7 cellular contexts compared by ENCODE assay signal in genomic region chr4:73593631-73594241, GRCh38. TPM values are rescaled to one million over a fixed set of nuclear protein-coding genes. Genes with fewer than 3 reads are reported as not detected.
DNase-seq lines count a peak whose midpoint lies in the region; ATAC-seq, FAIRE-seq and TF ChIP-seq lines count a peak whose summit lies in the region.

No MANE protein-coding gene starts in this region.

- H3K9me3 ChIP-seq in H1 (ENCODE audit: insufficient read depth in 2 of 2, low read depth in 1 of 2, low read length in 1 of 2) (no peaks in the 10 kb centered on the region), aorta (ENCODE audit: control insufficient read depth, low read length) (no peaks in the 10 kb centered on the region)

- peak; percentile 30; the same call in 1 of the 2 replicates for TF ChIP-seq CTCF in GM12875 (IDR thresholded peaks at IDR 0.05; ENCODE audit: borderline replicate concordance, insufficient read depth, low read depth, low read length)
- peak in 2 of 3 experiments; percentile 21 to 35; a peak in 2 of 4 replicates for TF ChIP-seq CTCF in H1 (IDR thresholded peaks at IDR 0.05; ENCODE audit: control extremely low read depth in 1 of 3, insufficient read depth in 1 of 3, low read depth in 1 of 3, low read length in 3 of 3)

- no peak overlapping the region for H3K18ac ChIP-seq in H1 (ENCODE audit: extremely low read depth, low read length)

- POLR2A ChIA-PET in H1 (lab: Charles Lee; ENCODE audit: partially characterized antibody) = no interaction called here

- no peak for TF ChIP-seq EP300 in H1 (IDR thresholded peaks at IDR 0.05; ENCODE audit: borderline replicate concordance in 1 of 2, low read depth in 2 of 2, low read length in 2 of 2)

- no peak overlapping the region for H4K91ac ChIP-seq in H1 (replicated peaks; ENCODE audit: insufficient read length, low read length)

- no peak for TF ChIP-seq POLR2A in H1 (IDR thresholded peaks at IDR 0.05; ENCODE audit: control extremely low read depth in 1 of 2, low read depth in 2 of 2, low read length in 2 of 2)

- H4K20me1 ChIP-seq in H1 (replicated peaks in 1 of 2; ENCODE audit: control insufficient read depth in 1 of 2, insufficient read depth in 2 of 2, low read length in 2 of 2) = no peaks in the 10 kb centered on the region

- H3K79me2 ChIP-seq in H1 (ENCODE audit: control insufficient read depth in 1 of 2, insufficient read depth in 2 of 2, low read length in 2 of 2) = no peaks in the 10 kb centered on the region

- no peaks in the 10 kb centered on the region for H3K36me3 ChIP-seq in H1 (ENCODE audit: control insufficient read depth in 2 of 4, insufficient read depth in 4 of 4, low read length in 3 of 4)
- H3K36me3 ChIP-seq in aorta (ENCODE audit: control insufficient read depth in 1 of 2, insufficient read depth in 2 of 2, low read length in 1 of 2) = no peaks in the 10 kb centered on the region

- ATAC-seq in aorta (ENCODE audit: low FRiP score) = no peak

- H3K23me2 ChIP-seq in H1 (ENCODE audit: low read depth, low read length) = no peaks in the 10 kb centered on the region

- no peak overlapping the region for H2BK5ac ChIP-seq in H1 (ENCODE audit: low read depth, low read length)

- intact Hi-C loops in aorta (cut with DNase I) = loop anchor here in 1 of 2 donors (10.0 kb wide), 1 partner anchor 61 kb away; no protein-coding TSS in a partner anchor

- H2BK12ac ChIP-seq in H1 (ENCODE audit: low read depth, low read length) = no peak overlapping the region

- H3K4me3 ChIP-seq in GM12875 (ENCODE audit: low read depth, low read length) (no peak overlapping the region), H1 (ENCODE audit: extremely low read depth in 1 of 4, insufficient read depth in 2 of 4, low read depth in 3 of 4, low read length in 4 of 4) (no peak overlapping the region), aorta (ENCODE audit: low read length in 2 of 2) (no peak overlapping the region)

- H3K23ac ChIP-seq in H1 (ENCODE audit: insufficient read length) = no peak overlapping the region

- no peak overlapping the region for H3K27ac ChIP-seq in H1 (ENCODE audit: low read depth, low read length)
- H3K27ac ChIP-seq in aorta (ENCODE audit: low read depth in 1 of 2, low read length in 2 of 2) = no peak overlapping the region

- WGBS in H1 (ENCODE audit: extremely low coverage in 1 of 2, insufficient coverage in 1 of 2, insufficient read length in 1 of 2, insufficient replicate concordance in 2 of 2, low coverage in 1 of 2, low lambda C conversion rate in 2 of 2, missing lambda C conversion rate in 1 of 2), 2 experiments = 90 to 100% methylated on average over 2 to 6 of the region's 6 CpGs
- 57% methylated on average over 6 of the region's 6 CpGs for WGBS in aorta, 2 donors

- H3K4ac ChIP-seq in H1 (replicated peaks; ENCODE audit: insufficient read length, low read depth, low read length) = no peak overlapping the region

- H4K8ac ChIP-seq in H1 (ENCODE audit: extremely low read depth, insufficient read depth, low read length) = no peak overlapping the region

- no peak overlapping the region for H2AK5ac ChIP-seq in H1 (ENCODE audit: low read depth, low read length)

- FAIRE-seq in H1 (lab: Jason Lieb, UNC) = no peak

- H2BK120ac ChIP-seq in H1 (replicated peaks; ENCODE audit: low read depth, low read length) = no peak overlapping the region

- H3K27me3 ChIP-seq in H1 (replicated peaks in 1 of 4; ENCODE audit: control insufficient read depth in 3 of 4, extremely low read depth in 1 of 4, insufficient read depth in 3 of 4, low read length in 3 of 4) (no peaks in the 10 kb centered on the region), aorta (ENCODE audit: control insufficient read depth in 1 of 2, insufficient read depth in 2 of 2, low read length in 1 of 2) (no peaks in the 10 kb centered on the region)

- H2BK15ac ChIP-seq in H1 (ENCODE audit: low read length) = no peak overlapping the region

- no peak overlapping the region for H3K14ac ChIP-seq in H1 (ENCODE audit: insufficient read length)

- H3K9ac ChIP-seq in H1 (replicated peaks in 1 of 4; ENCODE audit: extremely low read depth in 1 of 4, low read depth in 3 of 4, low read length in 3 of 4) = no peak overlapping the region

- H4K5ac ChIP-seq in H1 (ENCODE audit: insufficient read length, low read depth, low read length) = no peak overlapping the region

- DNase-seq in NCI-H460 (ENCODE audit: extremely low read depth, low read depth) = peak; percentile 26
- no peak for DNase-seq in H1 (ENCODE audit: low read depth in 1 of 2, low spot score in 2 of 2)
- peak; percentile 8 for DNase-seq in pulmonary artery endothelial cell (ENCODE audit: low read depth, low spot score)
- DNase-seq in aorta = no peak
- DNase-seq in kidney glomerular epithelial cell (lab: John Stamatoyannopoulos, UW) = no peak
- no peak for DNase-seq in stimulated activated CD4-positive, alpha-beta T cell treated with anti-CD3 and anti-CD28 coated beads, Interleukin-2, amount 100 ng/mL, for 24 hours

- no peak overlapping the region for H3K4me2 ChIP-seq in H1 (ENCODE audit: insufficient read depth in 1 of 2, low read depth in 2 of 2, low read length in 2 of 2)

- CTCF ChIA-PET in H1 (lab: Charles Lee; ENCODE audit: partially characterized antibody) = interaction anchor here (0.7 to 1.6 kb wide), 19 partner anchors 10 to 685 kb away, joined by 3 to 32 read pairs (median 4); no protein-coding TSS in a partner anchor

- H3K56ac ChIP-seq in H1 (replicated peaks; ENCODE audit: insufficient read length, low read depth, low read length) = no peak overlapping the region

- H3K4me1 ChIP-seq in H1 (replicated peaks in 1 of 4; ENCODE audit: control insufficient read depth in 3 of 4, insufficient read depth in 4 of 4, low read length in 3 of 4) (peaks cover 0 to 3% (median 0%) of the 10 kb centered on the region in 4 experiments; a peak in 1 of 7 replicates), aorta (ENCODE audit: control insufficient read depth in 1 of 2, insufficient read depth in 2 of 2, low read length in 2 of 2) (no peaks in the 10 kb centered on the region)

- no peak overlapping the region for H2AFZ ChIP-seq in H1 (ENCODE audit: low read length)

- no peaks in the 10 kb centered on the region for H3K79me1 ChIP-seq in H1 (ENCODE audit: low read depth, low read length)

- H2BK20ac ChIP-seq in H1 (ENCODE audit: low read length) = no peak overlapping the region

- TF ChIP-seq RAD21 in H1 (IDR thresholded peaks at IDR 0.05 in 1 of 2, conservative IDR thresholded peaks at IDR 0.05 in 1 of 2; ENCODE audit: low read depth in 2 of 2, low read length in 2 of 2) = peak; percentile 35 to 38

TF ChIP-seq in H1, 55 proteins besides CTCF, POLR2A, EP300 and RAD21 (continues in another document):
- TF ChIP-seq RFX5 (IDR thresholded peaks at IDR 0.05; ENCODE audit: borderline replicate concordance, low read depth, low read length) (no peak), SIN3A (conservative IDR thresholded peaks at IDR 0.05 in 1 of 2, IDR thresholded peaks at IDR 0.05 in 1 of 2; ENCODE audit: low read depth in 1 of 2, low read length in 2 of 2) (no peak), TCF12 (IDR thresholded peaks at IDR 0.05; ENCODE audit: low read depth, low read length) (no peak), NRF1 (IDR thresholded peaks at IDR 0.05; ENCODE audit: low read depth, low read length) (no peak), EZH2 (IDR thresholded peaks at IDR 0.05; ENCODE audit: low read depth, low read length, severe bottlenecking) (no peak), SUZ12 (IDR thresholded peaks at IDR 0.05; ENCODE audit: low read length) (no peak), SIRT6 (IDR thresholded peaks at IDR 0.05; ENCODE audit: low read length) (no peak), ZNF274 (IDR thresholded peaks at IDR 0.05; ENCODE audit: borderline replicate concordance, extremely low read depth, low read length) (no peak), GABPA (IDR thresholded peaks at IDR 0.05; ENCODE audit: borderline replicate concordance, insufficient read depth, low read length) (no peak), ATF2 (IDR thresholded peaks at IDR 0.05; ENCODE audit: low read length) (no peak), E2F6 (IDR thresholded peaks at IDR 0.05) (no peak), NANOG (IDR thresholded peaks at IDR 0.05; ENCODE audit: insufficient read depth, low read depth, low read length, poor library complexity, severe bottlenecking) (no peak)
- TF ChIP-seq, protein P1, sequence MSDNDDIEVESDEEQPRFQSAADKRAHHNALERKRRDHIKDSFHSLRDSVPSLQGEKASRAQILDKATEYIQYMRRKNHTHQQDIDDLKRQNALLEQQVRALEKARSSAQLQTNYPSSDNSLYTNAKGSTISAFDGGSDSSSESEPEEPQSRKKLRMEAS (IDR thresholded peaks at IDR 0.05) = no peak

RNA-seq across cellular contexts. Expression of gene RASSF6, which starts 26.5 kb away (rescaled TPM):
- total RNA-seq in NCI-H460 (2014; rRNA removed; shearing (Covaris generic)) = 0.07 and 0.29 TPM in 2 replicates
- polyA plus RNA-seq in NCI-H460 (2014; cell fraction: nucleus; rRNA removed) = 0.33 and 0.47 TPM in 2 replicates
- total RNA-seq in H1 (2021; fragmentation: NEBNext Ultra II Directional; extraction: Animal tissue kit (Norgen Biotek cat#: 25700)) = 0.28 and 0.44 TPM in 2 replicates
- polyA plus RNA-seq in H1 (2011; rRNA removed) (0.02 and 0.03 TPM in 2 replicates), aorta (1 to 10 TPM in 1 of 2 donors, not detected in 1; 3.0 TPM)
- 0.03 TPM for polyA plus RNA-seq in H1 (2011; cell fraction: cytosol; rRNA removed)
- polyA plus RNA-seq in H1 (2011; cell fraction: nucleus; rRNA removed) = 0.06 TPM
- 0.06 to 0.09 TPM (median 0.08 TPM) in 3 of 4 replicates, not detected in the other for polyA plus RNA-seq in H1 (2012, experiment 1 of 2)
- not detected for polyA plus RNA-seq in H1 (2012, experiment 2 of 2)
- 0.55 TPM for polyA plus RNA-seq in H1 (2013, experiment 1 of 2)
- 0.55 TPM for polyA plus RNA-seq in H1 (2013, experiment 2 of 2)
- 0.13 and 0.20 TPM in 2 replicates for polyA minus RNA-seq in H1 (2011; rRNA and poly(A)+ RNA removed)
- polyA minus RNA-seq in H1 (2011; cell fraction: cytosol; rRNA and poly(A)+ RNA removed) = not detected
- polyA minus RNA-seq in H1 (2011; cell fraction: nucleus; rRNA and poly(A)+ RNA removed) = 1.4 TPM
- total RNA-seq in pulmonary artery endothelial cell (not detected in 2 replicates), aorta (not detected)

Comparison
In these comparisons a context has a peak if more than half of its experiments do, and no peak if none do; other contexts are left out.
1. DNase-seq: peak in NCI-H460 (single experiment) and pulmonary artery endothelial cell (single experiment); none in H1 (0 of 2), aorta (0 of 2), kidney glomerular epithelial cell (single experiment) and stimulated activated CD4-positive, alpha-beta T cell treated with anti-CD3 and anti-CD28 coated beads, Interleukin-2, amount 100 ng/mL, for 24 hours (0 of 2).